ENCODE assay signal across 32 cellular contexts in the genomic region with DNA sequence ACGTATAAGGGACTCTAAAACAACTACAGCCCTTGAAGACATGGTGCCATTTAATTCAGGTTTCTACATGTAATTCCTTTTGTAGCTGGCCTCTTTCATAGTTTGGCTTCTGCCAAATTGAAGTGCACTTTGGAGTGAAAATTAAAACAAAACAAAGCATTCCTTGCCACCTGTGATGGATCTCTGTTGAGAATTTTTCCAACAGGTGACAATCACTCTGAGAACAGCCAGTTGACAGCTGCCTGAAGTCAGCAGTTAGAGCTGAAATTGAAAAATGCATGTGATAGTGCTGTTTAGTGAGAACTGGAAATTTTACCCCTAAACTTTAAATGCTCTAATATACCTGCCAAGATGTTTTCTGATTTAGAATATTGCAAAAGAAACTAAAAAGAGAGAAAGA.
"Had no signal": no experiment of that assay in that cellular context is flagged by ENCODE, and none has a peak within 500 bp of the region (broad histone marks: within the 10 kb centered on the region; RNA-seq: fewer than 3 reads in every experiment).

No MANE protein-coding gene starts in this region.

- H3K4me3 ChIP-seq: adrenal gland, ascending aorta, body of pancreas, breast epithelium, cardiac muscle cell had no signal

- DNase-seq: activated effector memory CD4-positive, alpha-beta T cell treated with anti-CD3 and anti-CD28 coated beads, Interleukin-2, amount 50 U/mL, for 16 hours; activated effector memory CD4-positive, alpha-beta T cell treated with Interleukin-2 at 50 U/mL for 16 hours; activated gamma-delta T cell; activated gamma-delta T cell treated with Interleukin-2 at 50 U/mL for 16 hours; activated naive CD4-positive, alpha-beta T cell; activated naive CD4-positive, alpha-beta T cell treated with anti-CD3 and anti-CD28 coated beads for 36 hours; activated naive CD4-positive, alpha-beta T cell treated with anti-CD3 and anti-CD28 coated beads, Interleukin-2, amount 10 ng/mL, durations not matched to agents 7 days and 5 days; activated naive CD4-positive, alpha-beta T cell treated with anti-CD3 and anti-CD28 coated beads, Interleukin-2, amount 50 U/mL, for 16 hours; activated naive CD4-positive, alpha-beta T cell treated with Interleukin-2 at 50 U/mL for 16 hours; activated naive CD8-positive, alpha-beta T cell treated with anti-CD3 and anti-CD28 coated beads for 36 hours; activated naive CD8-positive, alpha-beta T cell treated with anti-CD3 and anti-CD28 coated beads, Interleukin-2, amount 10 ng/mL, durations not matched to agents 7 days and 5 days; activated naive CD8-positive, alpha-beta T cell treated with anti-CD3 and anti-CD28 coated beads, Interleukin-2, amount 50 U/mL, for 24 hours; activated T-cell treated with anti-CD3 and anti-CD28 coated beads, Interleukin-2, amount 50 U/mL, for 1 hour; activated T-cell treated with anti-CD3 and anti-CD28 coated beads, Interleukin-2, amount 50 U/mL, for 24 hours; activated T-cell treated with anti-CD3 and anti-CD28 coated beads, Interleukin-2, amount 50 U/mL, for 4 hours; activated T-cell treated with anti-CD3 and anti-CD28 coated beads, Interleukin-2, amount 50 U/mL, for 48 hours; activated T-cell treated with anti-CD3 and anti-CD28 coated beads, Interleukin-2, amount 50 U/mL, for 72 hours; adrenal gland; amniotic stem cell; amygdala; anterior cingulate cortex; aorta; body of pancreas; brain microvascular endothelial cell; caudate nucleus; central memory CD4-positive, alpha-beta T cell; cerebellar nuclear complex had no signal

- H3K27ac ChIP-seq: adrenal gland, ascending aorta, body of pancreas, brain microvascular endothelial cell, breast epithelium, cardiac muscle cell had no signal

- ATAC-seq: activated naive CD4-positive, alpha-beta T cell treated with anti-CD3 and anti-CD28 coated beads, Interleukin-2, amount 50 U/mL, for 72 hours; activated naive CD8-positive, alpha-beta T cell treated with anti-CD3 and anti-CD28 coated beads, Interleukin-2, amount 50 U/mL, for 24 hours; activated T-cell treated with anti-CD3 and anti-CD28 coated beads, Interleukin-2, amount 50 U/mL, for 4 hours; activated T-cell treated with anti-CD3 and anti-CD28 coated beads, Interleukin-2, amount 50 U/mL, for 72 hours; activated T-helper 17 cell treated with anti-CD3 and anti-CD28 coated beads, Interleukin-2, amount 50 U/mL, for 72 hours; body of pancreas had no signal

- H3K36me3 ChIP-seq: adrenal gland, ascending aorta, brain microvascular endothelial cell, breast epithelium, cardiac muscle cell had no signal

- H3K27me3 ChIP-seq: adrenal gland, ascending aorta, body of pancreas, brain microvascular endothelial cell, breast epithelium, cardiac muscle cell had no signal

- H3K9me3 ChIP-seq: adrenal gland, ascending aorta, body of pancreas, breast epithelium had no signal
